ENCODE assay signal across 8 cellular contexts in the genomic region with DNA sequence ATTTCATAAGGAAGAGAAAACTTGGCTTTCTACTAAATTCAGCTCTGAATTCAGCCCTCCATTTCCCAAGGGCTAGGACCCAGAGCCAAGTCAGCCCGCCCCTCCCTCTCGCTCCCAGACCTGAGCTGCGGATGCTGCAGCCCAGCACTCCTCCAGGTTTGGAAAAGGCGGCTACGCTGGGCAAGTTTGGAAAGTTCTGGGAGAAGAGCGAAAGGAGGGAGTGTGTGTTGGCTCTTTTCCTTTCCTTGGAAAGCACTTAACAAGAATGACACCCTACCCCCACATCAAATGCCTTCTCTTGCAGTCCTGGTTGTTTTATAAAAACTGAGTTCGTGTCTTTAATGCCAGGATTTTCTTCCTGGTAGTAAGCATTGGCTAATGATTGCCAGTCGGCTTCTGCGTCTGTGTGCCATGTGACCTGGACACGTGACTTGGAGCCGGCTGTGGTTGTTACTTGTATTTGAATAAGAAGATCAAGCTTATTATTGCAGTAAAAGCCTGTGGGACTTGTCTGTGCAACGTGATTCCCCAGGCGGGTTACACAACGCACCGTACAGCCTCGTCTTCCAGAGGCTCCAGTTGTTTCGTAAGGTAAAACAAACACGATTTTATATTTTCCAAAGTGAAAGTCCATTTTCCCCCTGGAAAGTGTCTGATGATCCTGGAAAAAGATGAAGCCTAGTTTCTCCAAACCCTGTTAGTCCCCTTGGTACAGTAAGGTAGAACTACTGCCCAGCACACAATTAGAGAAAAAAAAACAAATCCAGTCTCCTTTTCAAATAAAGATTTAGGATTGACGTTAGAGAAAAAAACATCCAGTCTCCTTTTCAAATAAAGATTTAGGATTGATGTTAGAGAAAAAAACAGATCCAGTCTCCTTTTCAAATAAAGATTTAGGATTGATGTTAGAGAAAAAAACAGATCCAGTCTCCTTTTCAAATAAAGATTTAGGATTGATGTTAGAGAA. TPM values are rescaled to one million over a fixed set of nuclear protein-coding genes. Genes with fewer than 3 reads are reported as not detected.
DNase-seq lines count a peak whose midpoint lies in the region; ATAC-seq and TF ChIP-seq lines count a peak whose summit lies in the region.

No MANE protein-coding gene starts in this region.

- intact Hi-C loops in right cardiac atrium (cut with DNase I), result no loop called here
- intact Hi-C loops in prostate gland (cut with DNase I), result loop anchor here (2.0 to 10.0 kb wide), 2 partner anchors 69 to 83 kb away; a partner anchor contains a TSS

- H3K27me3 ChIP-seq in right cardiac atrium (ENCODE audit: control insufficient read depth, insufficient read depth) (no peaks in the 10 kb centered on the region), prostate gland (replicated peaks; ENCODE audit: insufficient read depth) (no peaks in the 10 kb centered on the region)

- H3K4me1 ChIP-seq in right cardiac atrium (ENCODE audit: control insufficient read depth, insufficient read depth, low read length) (no peaks in the 10 kb centered on the region), prostate gland (replicated peaks) (no peaks in the 10 kb centered on the region)

- H3K9me3 ChIP-seq in right cardiac atrium (ENCODE audit: control insufficient read depth, low read length), result no peaks in the 10 kb centered on the region
- no peaks in the 10 kb centered on the region for H3K9me3 ChIP-seq in prostate gland

- H3K27ac ChIP-seq in right cardiac atrium (ENCODE audit: low read length), result peak overlapping the region; percentile 66
- peak overlapping the region; percentile 95 to 96 for H3K27ac ChIP-seq in prostate gland

- ATAC-seq in HG02571 (IDR thresholded peaks at IDR 0.05; ENCODE audit: unreplicated experiment), result peak; percentile 67
- peak; percentile 88 to 92 for ATAC-seq in right cardiac atrium
- no peak for ATAC-seq in GM18519 (IDR thresholded peaks at IDR 0.05; ENCODE audit: low FRiP score, unreplicated experiment)

- H3K36me3 ChIP-seq in prostate gland, result no peaks in the 10 kb centered on the region

- WGBS in right cardiac atrium, result 2% methylated on average over 19 of the region's 19 CpGs
- under 1% methylated on average over 19 of the region's 19 CpGs for WGBS in prostate gland

- peak overlapping the region; percentile 51 for H3K4me3 ChIP-seq in astrocyte of the cerebellum (ENCODE audit: low read depth, low read length)
- peak overlapping the region; percentile 72 for H3K4me3 ChIP-seq in right cardiac atrium (ENCODE audit: low read length)
- peak overlapping the region; percentile 38 to 49 for H3K4me3 ChIP-seq in prostate gland

- TF ChIP-seq POLR2A in prostate gland (IDR thresholded peaks at IDR 0.05), result peak; percentile 52

- TF ChIP-seq CTCF in astrocyte of the cerebellum (IDR thresholded peaks at IDR 0.05; ENCODE audit: low read depth, low read length, missing control alignments) (no peak), prostate gland (IDR thresholded peaks at IDR 0.05) (no peak)

- DNase-seq in GM04503 (ENCODE audit: low read depth) (peak; percentile 79), NCI-H1092 (lab: John Stamatoyannopoulos, UW) (peak; percentile 30), T follicular helper cell (ENCODE audit: low read depth) (peak; percentile 71), astrocyte of the cerebellum (ENCODE audit: low read depth) (peak; percentile 55), right cardiac atrium (peak; percentile 93 to 96 (median 94)), prostate gland (ENCODE audit: low spot score) (peak; percentile 99)

- in situ Hi-C loops in astrocyte of the cerebellum (cut with HindIII; ENCODE audit: low sequenced_read_pairs), result no loop called here

RNA-seq across cellular contexts. Expression of a gene that starts 26.8 kb away (rescaled TPM):
- total RNA-seq in right cardiac atrium (not detected), prostate gland (1 to 10 TPM in 1 of 2 donors, under 1 TPM in 1; 0.18 to 5.2 TPM)
- polyA plus RNA-seq in right cardiac atrium, result not detected

Comparison
In these comparisons a context has a peak if more than half of its experiments do, and no peak if none do; other contexts are left out.
1. DNase-seq: peak in every context shown above with its lines; median percentile 99 in prostate gland; 94 in right cardiac atrium; 79 in GM04503; 71 in T follicular helper cell; 55 in astrocyte of the cerebellum; 30 in NCI-H1092.